In genomic region chr2:224630659-224631550, GRCh38 we compare ENCODE assay signal across 16 cellular contexts.
"Had no signal": no experiment of that assay in that cellular context is flagged by ENCODE, and none has a peak within 500 bp of the region (broad histone marks: within the 10 kb centered on the region; RNA-seq: fewer than 3 reads in every experiment).

No MANE protein-coding gene starts in this region.

- H3K9me3 Mint-ChIP-seq: activated naive CD4-positive, alpha-beta T cell treated with anti-CD3 and anti-CD28 coated beads for 36 hours; activated naive CD8-positive, alpha-beta T cell treated with anti-CD3 and anti-CD28 coated beads, Interleukin-2, amount 50 U/mL, for 24 hours; activated T-helper 1 cell treated with anti-CD3 and anti-CD28 coated beads, Interleukin-12 subunit alpha, Interleukin-12 subunit beta, Interleukin-2, Interleukin-4 antibody, amounts not matched to agents 30 ng/mL and 10 ng/mL and 1 ng/mL, durations not matched to agents 14 hours and 24 hours and 36 hours; stimulated activated naive CD8-positive, alpha-beta T cell treated with anti-CD3 and anti-CD28 coated beads, Interleukin-15, amount 100 ng/mL, for 72 hours; type B pancreatic cell had no signal

- H3K27ac ChIP-seq: dorsolateral prefrontal cortex, ovary had no signal

- FAIRE-seq: astrocyte, kidney, TTC549 had no signal

- H3K27me3 Mint-ChIP-seq: activated naive CD8-positive, alpha-beta T cell treated with anti-CD3 and anti-CD28 coated beads, Interleukin-2, amount 50 U/mL, for 24 hours; stimulated activated naive CD8-positive, alpha-beta T cell treated with anti-CD3 and anti-CD28 coated beads, Interleukin-15, amount 100 ng/mL, for 72 hours; type B pancreatic cell had no signal

- H3K4me3 ChIP-seq: dorsolateral prefrontal cortex, ovary had no signal

- DNase-seq: activated CD4-positive, alpha-beta T cell treated with anti-CD3 and anti-CD28 coated beads, Interleukin-2, amount 50 U/mL, for 1 hour; activated CD4-positive, CD25-positive, alpha-beta regulatory T cell; activated CD8-positive, alpha-beta memory T cell treated with anti-CD3 and anti-CD28 coated beads for 24 hours; activated naive CD4-positive, alpha-beta T cell treated with anti-CD3 and anti-CD28 coated beads for 36 hours; activated naive CD8-positive, alpha-beta T cell treated with anti-CD3 and anti-CD28 coated beads, Interleukin-2, amount 50 U/mL, for 24 hours; dorsolateral prefrontal cortex; hippocampal formation; kidney; ovary; stimulated activated CD4-positive, alpha-beta T cell treated with anti-CD3 and anti-CD28 coated beads, Interleukin-1b, Interleukin-23, amount 100 ng/mL, for 48 hours; stimulated activated naive CD8-positive, alpha-beta T cell treated with anti-CD3 and anti-CD28 coated beads, Interleukin-15, amount 100 ng/mL, for 72 hours; SW 1271 had no signal

- H3K9me3 ChIP-seq: ovary had no signal

- H3K36me3 Mint-ChIP-seq: type B pancreatic cell had no signal

- H3K4me3 Mint-ChIP-seq: activated naive CD4-positive, alpha-beta T cell treated with anti-CD3 and anti-CD28 coated beads for 36 hours; activated naive CD8-positive, alpha-beta T cell treated with anti-CD3 and anti-CD28 coated beads, Interleukin-2, amount 50 U/mL, for 24 hours; activated T-helper 1 cell treated with anti-CD3 and anti-CD28 coated beads, Interleukin-12 subunit alpha, Interleukin-12 subunit beta, Interleukin-2, Interleukin-4 antibody, amounts not matched to agents 30 ng/mL and 10 ng/mL and 1 ng/mL, durations not matched to agents 14 hours and 24 hours and 36 hours; stimulated activated naive CD8-positive, alpha-beta T cell treated with anti-CD3 and anti-CD28 coated beads, Interleukin-15, amount 100 ng/mL, for 72 hours; type B pancreatic cell had no signal

- H3K36me3 ChIP-seq: ovary had no signal

- H3K27ac Mint-ChIP-seq: activated naive CD4-positive, alpha-beta T cell treated with anti-CD3 and anti-CD28 coated beads for 36 hours; activated naive CD8-positive, alpha-beta T cell treated with anti-CD3 and anti-CD28 coated beads, Interleukin-2, amount 50 U/mL, for 24 hours; activated T-helper 1 cell treated with anti-CD3 and anti-CD28 coated beads, Interleukin-12 subunit alpha, Interleukin-12 subunit beta, Interleukin-2, Interleukin-4 antibody, amounts not matched to agents 30 ng/mL and 10 ng/mL and 1 ng/mL, durations not matched to agents 14 hours and 24 hours and 36 hours; type B pancreatic cell had no signal

- H3K4me1 Mint-ChIP-seq: activated naive CD8-positive, alpha-beta T cell treated with anti-CD3 and anti-CD28 coated beads, Interleukin-2, amount 50 U/mL, for 24 hours; stimulated activated naive CD8-positive, alpha-beta T cell treated with anti-CD3 and anti-CD28 coated beads, Interleukin-15, amount 100 ng/mL, for 72 hours had no signal

- H3K27me3 ChIP-seq: ovary had no signal

- ATAC-seq: activated naive CD8-positive, alpha-beta T cell treated with anti-CD3 and anti-CD28 coated beads, Interleukin-2, amount 50 U/mL, for 24 hours; stimulated activated naive CD8-positive, alpha-beta T cell treated with anti-CD3 and anti-CD28 coated beads, Interleukin-15, amount 100 ng/mL, for 72 hours had no signal
